Comparison of ENCODE assay signal across 27 cellular contexts in genomic region chr14:38870437-38870836, GRCh38.
"Had no signal": no experiment of that assay in that cellular context is flagged by ENCODE, and none has a peak within 500 bp of the region (broad histone marks: within the 10 kb centered on the region; RNA-seq: fewer than 3 reads in every experiment).

No MANE protein-coding gene starts in this region.

- H3K27me3 Mint-ChIP-seq: activated CD4-positive, alpha-beta T cell treated with anti-CD3 and anti-CD28 coated beads for 36 hours had no signal

- H3K36me3 Mint-ChIP-seq: activated naive CD8-positive, alpha-beta T cell; T-cell had no signal

- H3K9me3 ChIP-seq: breast epithelium had no signal

- H3K4me1 ChIP-seq: breast epithelium had no signal

- H3K4me3 ChIP-seq: breast epithelium, SK-N-MC had no signal

- FAIRE-seq: TTC549 had no signal

- DNase-seq: activated CD4-positive, alpha-beta memory T cell treated with anti-CD3 and anti-CD28 coated beads, Interleukin-2, amount 10 ng/mL, durations not matched to agents 7 days and 5 days; activated CD4-positive, alpha-beta T cell treated with anti-CD3 and anti-CD28 coated beads for 36 hours; activated CD4-positive, alpha-beta T cell treated with anti-CD3 and anti-CD28 coated beads, Interleukin-2, amount 50 U/mL, for 1 hour; activated gamma-delta T cell; activated naive CD4-positive, alpha-beta T cell treated with anti-CD3 and anti-CD28 coated beads for 36 hours; activated T-cell treated with anti-CD3 and anti-CD28 coated beads for 4 hours; activated T-cell treated with anti-CD3 and anti-CD28 coated beads, Interleukin-2, amount 50 U/mL, for 48 hours; amygdala; caudate nucleus; NCI-H1092; NCI-H1417; NCI-H1930; NCI-H2171; NCI-H2227 treated with DMSO at 0.1 percent for 48 hours; NCI-H446 treated with DMSO at 0.1 percent for 48 hours; NCI-H526; NCI-H82; RPMI8226; T-cell; T-helper 2 cell; T1000; WERI-Rb-1 had no signal

- H3K27me3 ChIP-seq: breast epithelium had no signal

- H3K27ac ChIP-seq: breast epithelium, SK-N-MC, WERI-Rb-1 had no signal

- H3K9me3 Mint-ChIP-seq: activated CD4-positive, alpha-beta memory T cell treated with anti-CD3 and anti-CD28 coated beads, Interleukin-2, amount 10 ng/mL, durations not matched to agents 7 days and 5 days; activated naive CD4-positive, alpha-beta T cell treated with anti-CD3 and anti-CD28 coated beads for 36 hours; activated T-helper 17 cell treated with anti-CD3 and anti-CD28 coated beads, Interleukin-2, amount 50 U/mL, for 72 hours; T-cell had no signal

- H3K36me3 ChIP-seq: breast epithelium, WERI-Rb-1 had no signal

- H3K27ac Mint-ChIP-seq: activated CD4-positive, alpha-beta memory T cell treated with anti-CD3 and anti-CD28 coated beads, Interleukin-2, amount 10 ng/mL, durations not matched to agents 7 days and 5 days; activated CD4-positive, alpha-beta T cell treated with anti-CD3 and anti-CD28 coated beads for 36 hours; activated naive CD4-positive, alpha-beta T cell treated with anti-CD3 and anti-CD28 coated beads for 36 hours; activated naive CD8-positive, alpha-beta T cell; activated T-helper 17 cell treated with anti-CD3 and anti-CD28 coated beads, Interleukin-2, amount 50 U/mL, for 72 hours; T-cell had no signal

- H3K4me1 Mint-ChIP-seq: activated CD4-positive, alpha-beta memory T cell treated with anti-CD3 and anti-CD28 coated beads, Interleukin-2, amount 10 ng/mL, durations not matched to agents 7 days and 5 days; activated CD4-positive, alpha-beta T cell treated with anti-CD3 and anti-CD28 coated beads for 36 hours; activated T-helper 17 cell treated with anti-CD3 and anti-CD28 coated beads, Interleukin-2, amount 50 U/mL, for 72 hours; T-cell had no signal

- H3K4me3 Mint-ChIP-seq: activated CD4-positive, alpha-beta memory T cell treated with anti-CD3 and anti-CD28 coated beads, Interleukin-2, amount 10 ng/mL, durations not matched to agents 7 days and 5 days; activated CD4-positive, alpha-beta T cell treated with anti-CD3 and anti-CD28 coated beads for 36 hours; activated naive CD4-positive, alpha-beta T cell treated with anti-CD3 and anti-CD28 coated beads for 36 hours; activated naive CD8-positive, alpha-beta T cell; activated T-helper 17 cell treated with anti-CD3 and anti-CD28 coated beads, Interleukin-2, amount 50 U/mL, for 72 hours; T-cell had no signal
